In genomic region chr1:99264201-99265021, GRCh38 we compare ENCODE assay signal across 9 cellular contexts. TPM values are rescaled to one million over a fixed set of nuclear protein-coding genes. Genes with fewer than 3 reads are reported as not detected.
DNase-seq lines count a peak whose midpoint lies in the region; ATAC-seq and TF ChIP-seq lines count a peak whose summit lies in the region.
"Had no signal": no experiment of that assay in that cellular context is flagged by ENCODE, and none has a peak within 500 bp of the region (broad histone marks: within the 10 kb centered on the region; RNA-seq: fewer than 3 reads in every experiment).

A gene with protein sequence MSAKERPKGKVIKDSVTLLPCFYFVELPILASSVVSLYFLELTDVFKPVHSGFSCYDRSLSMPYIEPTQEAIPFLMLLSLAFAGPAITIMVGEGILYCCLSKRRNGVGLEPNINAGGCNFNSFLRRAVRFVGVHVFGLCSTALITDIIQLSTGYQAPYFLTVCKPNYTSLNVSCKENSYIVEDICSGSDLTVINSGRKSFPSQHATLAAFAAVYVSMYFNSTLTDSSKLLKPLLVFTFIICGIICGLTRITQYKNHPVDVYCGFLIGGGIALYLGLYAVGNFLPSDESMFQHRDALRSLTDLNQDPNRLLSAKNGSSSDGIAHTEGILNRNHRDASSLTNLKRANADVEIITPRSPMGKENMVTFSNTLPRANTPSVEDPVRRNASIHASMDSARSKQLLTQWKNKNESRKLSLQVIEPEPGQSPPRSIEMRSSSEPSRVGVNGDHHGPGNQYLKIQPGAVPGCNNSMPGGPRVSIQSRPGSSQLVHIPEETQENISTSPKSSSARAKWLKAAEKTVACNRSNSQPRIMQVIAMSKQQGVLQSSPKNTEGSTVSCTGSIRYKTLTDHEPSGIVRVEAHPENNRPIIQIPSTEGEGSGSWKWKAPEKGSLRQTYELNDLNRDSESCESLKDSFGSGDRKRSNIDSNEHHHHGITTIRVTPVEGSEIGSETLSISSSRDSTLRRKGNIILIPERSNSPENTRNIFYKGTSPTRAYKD (plus strand): TSS chr1:99264492. CDS start chr1:99264594, 102 bp downstream.

- peak within 1 kb of the TSS; percentile 58 to 67 (median 64) for H3K4me3 ChIP-seq in fibroblast of lung (replicated peaks in 1 of 4; ENCODE audit: control extremely low read depth in 1 of 4, insufficient read depth in 1 of 4, low read depth in 3 of 4, low read length in 4 of 4)
- H3K4me3 ChIP-seq in mucosa of rectum (ENCODE audit: low read length in 2 of 2) = peak within 1 kb of the TSS; percentile 53 to 56
- H3K4me3 ChIP-seq in uterus = peak within 1 kb of the TSS; percentile 7 to 32

- H3K27me3 Mint-ChIP-seq in stimulated activated memory B cell treated with anti-CD40 and anti-IgM and Interleukin-4, amounts not matched to agents 10 μg/mL and 1 μg/mL and 100 μg/mL, for 72 hours = peaks cover 39% of the 10 kb centered on the region

- peaks cover 5% of the 10 kb centered on the region for H3K9me3 Mint-ChIP-seq in stimulated activated memory B cell treated with anti-CD40 and anti-IgM and Interleukin-4, amounts not matched to agents 10 μg/mL and 1 μg/mL and 100 μg/mL, for 72 hours
- H3K9me3 Mint-ChIP-seq: stimulated activated naive CD8-positive, alpha-beta T cell treated with anti-CD3 and anti-CD28 coated beads, Interleukin-15, Interleukin-2, amounts not matched to agents 100 ng/mL and 50 ng/mL, for 24 hours had no signal

- H4K20me1 ChIP-seq in fibroblast of lung (ENCODE audit: control insufficient read depth, extremely low read depth, insufficient read depth, low read length) = no peaks in the 10 kb centered on the region

- DNase-seq in stimulated activated CD4-positive, alpha-beta T cell treated with anti-CD3 and anti-CD28 coated beads, Interleukin-2, amount 100 ng/mL, for 48 hours = peak; percentile 1 to 6
- DNase-seq in stimulated activated CD4-positive, alpha-beta T cell treated with anti-CD3 and anti-CD28 coated beads, Interleukin-4, amount 100 ng/mL, for 24 hours = no peak
- DNase-seq in fibroblast of lung (ENCODE audit: low read depth in 2 of 2) (peak; percentile 31 to 62), uterus (peak; percentile 13 to 17)
- no peak for DNase-seq in effector CD4-positive, alpha-beta T cell

- H3K4me1 Mint-ChIP-seq in stimulated activated memory B cell treated with anti-CD40 and anti-IgM and Interleukin-4, amounts not matched to agents 10 μg/mL and 1 μg/mL and 100 μg/mL, for 72 hours = no peaks in the 10 kb centered on the region

- no peaks in the 10 kb centered on the region for H3K36me3 Mint-ChIP-seq in stimulated activated memory B cell treated with anti-CD40 and anti-IgM and Interleukin-4, amounts not matched to agents 10 μg/mL and 1 μg/mL and 100 μg/mL, for 72 hours

- H3K27ac Mint-ChIP-seq in stimulated activated memory B cell treated with anti-CD40 and anti-IgM and Interleukin-4, amounts not matched to agents 10 μg/mL and 1 μg/mL and 100 μg/mL, for 72 hours = no peak within 1 kb of the TSS
- H3K27ac Mint-ChIP-seq: stimulated activated naive CD8-positive, alpha-beta T cell treated with anti-CD3 and anti-CD28 coated beads, Interleukin-15, Interleukin-2, amounts not matched to agents 100 ng/mL and 50 ng/mL, for 24 hours had no signal

- H3K4me1 ChIP-seq in fibroblast of lung (ENCODE audit: control insufficient read depth, extremely low read depth, insufficient read depth, low read length) = peaks cover 12% of the 10 kb centered on the region
- H3K4me1 ChIP-seq in mucosa of rectum (ENCODE audit: control insufficient read depth in 2 of 2, insufficient read depth in 2 of 2, low read length in 2 of 2) = peaks cover 3 to 7% of the 10 kb centered on the region in 2 donors
- no peaks in the 10 kb centered on the region for H3K4me1 ChIP-seq in uterus

- H3K4me3 Mint-ChIP-seq in stimulated activated memory B cell treated with anti-CD40 and anti-IgM and Interleukin-4, amounts not matched to agents 10 μg/mL and 1 μg/mL and 100 μg/mL, for 72 hours = no peak within 1 kb of the TSS
- H3K4me3 Mint-ChIP-seq: stimulated activated naive CD8-positive, alpha-beta T cell treated with anti-CD3 and anti-CD28 coated beads, Interleukin-15, Interleukin-2, amounts not matched to agents 100 ng/mL and 50 ng/mL, for 24 hours had no signal

- ATAC-seq in SK-N-SH treated with all-trans-retinoic acid at 6 μM for 48 hours = peak; percentile 93
- no peak for ATAC-seq in stimulated activated memory B cell treated with anti-CD40 and anti-IgM and Interleukin-4, amounts not matched to agents 10 μg/mL and 1 μg/mL and 100 μg/mL, for 72 hours

- H3K36me3 ChIP-seq in fibroblast of lung (ENCODE audit: control insufficient read depth, insufficient read depth, low read length) (no peaks in the 10 kb centered on the region), mucosa of rectum (ENCODE audit: control insufficient read depth in 2 of 2, insufficient read depth in 2 of 2, low read length in 2 of 2) (no peaks in the 10 kb centered on the region), uterus (no peaks in the 10 kb centered on the region)

- H3K79me2 ChIP-seq in fibroblast of lung (ENCODE audit: control insufficient read depth, insufficient read depth, low read length) = no peaks in the 10 kb centered on the region

- H3K9ac ChIP-seq in fibroblast of lung (ENCODE audit: insufficient read depth, low read length) (peak within 1 kb of the TSS; percentile 68), mucosa of rectum (ENCODE audit: low read depth in 1 of 2, low read length in 2 of 2) (no peak within 1 kb of the TSS)

- no peak for TF ChIP-seq POLR2A in uterus (IDR thresholded peaks at IDR 0.05)

- intact Hi-C loops in uterus (cut with DNase I; ENCODE audit: low total_unique reads) = no loop called here

- H3K4me2 ChIP-seq in fibroblast of lung (ENCODE audit: extremely low read depth, insufficient read depth, low read length) = peak within 1 kb of the TSS; percentile 75

- peaks cover 2% of the 10 kb centered on the region for H3K27me3 ChIP-seq in fibroblast of lung (ENCODE audit: control insufficient read depth, insufficient read depth, low read length)
- peaks cover 0 to 15% of the 10 kb centered on the region in 2 donors for H3K27me3 ChIP-seq in mucosa of rectum (ENCODE audit: control insufficient read depth in 2 of 2, insufficient read depth in 2 of 2, low read length in 2 of 2)
- no peaks in the 10 kb centered on the region for H3K27me3 ChIP-seq in uterus

- H2AFZ ChIP-seq in fibroblast of lung (ENCODE audit: low read length) = peak within 1 kb of the TSS; percentile 88

- H3K9me3 ChIP-seq in fibroblast of lung (ENCODE audit: control insufficient read depth, insufficient read depth, low read depth, low read length) (no peaks in the 10 kb centered on the region), mucosa of rectum (ENCODE audit: control insufficient read depth in 2 of 2, low read length in 2 of 2) (no peaks in the 10 kb centered on the region), uterus (no peaks in the 10 kb centered on the region)

- TF ChIP-seq CTCF in fibroblast of lung (conservative IDR thresholded peaks at IDR 0.05 in 1 of 2, IDR thresholded peaks at IDR 0.05 in 1 of 2; ENCODE audit: low read depth in 1 of 2, low read length in 2 of 2) = no peak
- no peak for TF ChIP-seq CTCF in uterus (IDR thresholded peaks at IDR 0.05)

- H3K27ac ChIP-seq in fibroblast of lung (ENCODE audit: insufficient read depth, low read length) (peak within 1 kb of the TSS; percentile 32), mucosa of rectum (ENCODE audit: low read depth in 2 of 2, low read length in 2 of 2) (no peak within 1 kb of the TSS), uterus (no peak within 1 kb of the TSS)

TF ChIP-seq in SK-N-SH treated with all-trans-retinoic acid at 6 μM for 48 hours, 23 proteins besides CTCF, POLR2A, EP300 and RAD21 (continues in another document):
- TF ChIP-seq BACH2 (CRISPR knock-in tag; IDR thresholded peaks at IDR 0.05; ENCODE audit: borderline replicate concordance) = no peak
- no peak for TF ChIP-seq TCF4 (CRISPR knock-in tag; IDR thresholded peaks at IDR 0.05; ENCODE audit: borderline replicate concordance)
- no peak for TF ChIP-seq ZNF8 (CRISPR knock-in tag; IDR thresholded peaks at IDR 0.05)
- TF ChIP-seq ZC3H10 (CRISPR knock-in tag; IDR thresholded peaks at IDR 0.05) = no peak
- TF ChIP-seq ZNF565 (CRISPR knock-in tag; conservative IDR thresholded peaks at IDR 0.05; ENCODE audit: low read depth) = no peak
- TF ChIP-seq PPARA (CRISPR knock-in tag; IDR thresholded peaks at IDR 0.05; ENCODE audit: borderline replicate concordance) = no peak
- no peak for TF ChIP-seq ZFP30 (CRISPR knock-in tag; IDR thresholded peaks at IDR 0.05)
- no peak for TF ChIP-seq ZNF70 (CRISPR knock-in tag; IDR thresholded peaks at IDR 0.05)
- no peak for TF ChIP-seq GLIS3 (CRISPR knock-in tag; IDR thresholded peaks at IDR 0.05)
- no peak for TF ChIP-seq OSR1 (CRISPR knock-in tag; IDR thresholded peaks at IDR 0.05)
- TF ChIP-seq, protein P1, sequence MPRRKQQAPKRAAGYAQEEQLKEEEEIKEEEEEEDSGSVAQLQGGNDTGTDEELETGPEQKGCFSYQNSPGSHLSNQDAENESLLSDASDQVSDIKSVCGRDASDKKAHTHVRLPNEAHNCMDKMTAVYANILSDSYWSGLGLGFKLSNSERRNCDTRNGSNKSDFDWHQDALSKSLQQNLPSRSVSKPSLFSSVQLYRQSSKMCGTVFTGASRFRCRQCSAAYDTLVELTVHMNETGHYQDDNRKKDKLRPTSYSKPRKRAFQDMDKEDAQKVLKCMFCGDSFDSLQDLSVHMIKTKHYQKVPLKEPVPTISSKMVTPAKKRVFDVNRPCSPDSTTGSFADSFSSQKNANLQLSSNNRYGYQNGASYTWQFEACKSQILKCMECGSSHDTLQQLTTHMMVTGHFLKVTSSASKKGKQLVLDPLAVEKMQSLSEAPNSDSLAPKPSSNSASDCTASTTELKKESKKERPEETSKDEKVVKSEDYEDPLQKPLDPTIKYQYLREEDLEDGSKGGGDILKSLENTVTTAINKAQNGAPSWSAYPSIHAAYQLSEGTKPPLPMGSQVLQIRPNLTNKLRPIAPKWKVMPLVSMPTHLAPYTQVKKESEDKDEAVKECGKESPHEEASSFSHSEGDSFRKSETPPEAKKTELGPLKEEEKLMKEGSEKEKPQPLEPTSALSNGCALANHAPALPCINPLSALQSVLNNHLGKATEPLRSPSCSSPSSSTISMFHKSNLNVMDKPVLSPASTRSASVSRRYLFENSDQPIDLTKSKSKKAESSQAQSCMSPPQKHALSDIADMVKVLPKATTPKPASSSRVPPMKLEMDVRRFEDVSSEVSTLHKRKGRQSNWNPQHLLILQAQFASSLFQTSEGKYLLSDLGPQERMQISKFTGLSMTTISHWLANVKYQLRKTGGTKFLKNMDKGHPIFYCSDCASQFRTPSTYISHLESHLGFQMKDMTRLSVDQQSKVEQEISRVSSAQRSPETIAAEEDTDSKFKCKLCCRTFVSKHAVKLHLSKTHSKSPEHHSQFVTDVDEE (CRISPR knock-in tag; IDR thresholded peaks at IDR 0.05) = no peak
- TF ChIP-seq TOX (CRISPR knock-in tag; IDR thresholded peaks at IDR 0.05; ENCODE audit: borderline replicate concordance) = no peak

RNA-seq across cellular contexts. Expression of the gene that starts here (rescaled TPM):
- total RNA-seq in fibroblast of lung (1.3 and 7.1 TPM in 2 replicates), uterus (1 to 10 TPM in 2 of 4 donors, under 1 TPM in 1, not detected in 1; under 0.01 to 9.6 (median 1.2) TPM)
- polyA plus RNA-seq in fibroblast of lung = 10.9 and 101 TPM in 2 replicates
- polyA plus RNA-seq in fibroblast of lung (2012) = 4.8 and 47.3 TPM in 2 replicates
- polyA minus RNA-seq in fibroblast of lung (ENCODE audit: low replicate concordance) = 2.4 and 28.9 TPM in 2 replicates

Comparison
In these comparisons a context has a peak if more than half of its experiments do, and no peak if none do; other contexts are left out.
1. DNase-seq: peak in stimulated activated CD4-positive, alpha-beta T cell treated with anti-CD3 and anti-CD28 coated beads, Interleukin-2, amount 100 ng/mL, for 48 hours (2 of 2), fibroblast of lung (2 of 2) and uterus (2 of 2); none in stimulated activated CD4-positive, alpha-beta T cell treated with anti-CD3 and anti-CD28 coated beads, Interleukin-4, amount 100 ng/mL, for 24 hours (single experiment) and effector CD4-positive, alpha-beta T cell (single experiment).
2. Peak in every context shown above with its lines, with median percentiles within 50 percentile points of each other: H3K4me3 ChIP-seq.